In genomic region chr2:218274586-218274985, GRCh38 we compare ENCODE assay signal across 14 cellular contexts. TPM values are rescaled to one million over a fixed set of nuclear protein-coding genes. Genes with fewer than 3 reads are reported as not detected.
DNase-seq lines count a peak whose midpoint lies in the region; ATAC-seq and TF ChIP-seq lines count a peak whose summit lies in the region.
"Had no signal": no experiment of that assay in that cellular context is flagged by ENCODE, and none has a peak within 500 bp of the region (broad histone marks: within the 10 kb centered on the region; RNA-seq: fewer than 3 reads in every experiment).

No MANE protein-coding gene starts in this region.

- peaks cover 0 to 3% (median 0%) of the 10 kb centered on the region in 3 donors for H3K27me3 Mint-ChIP-seq in CD14-positive monocyte (ENCODE audit: low read depth in 3 of 3)
- no peaks in the 10 kb centered on the region for H3K27me3 Mint-ChIP-seq in neural crest cell (ENCODE audit: low read depth)
- no peaks in the 10 kb centered on the region for H3K27me3 Mint-ChIP-seq in T-helper 2 cell treated with Interferon-gamma antibody and Interleukin-4, amounts not matched to agents 5 μg/mL and 100 μg/mL, for 36 hours (ENCODE audit: low read depth)

- no peak overlapping the region for H3K27ac ChIP-seq in WERI-Rb-1
- H3K27ac ChIP-seq: GM23248 had no signal

- H3K4me1 Mint-ChIP-seq in CD14-positive monocyte (peaks cover 44% of the 10 kb centered on the region), neural crest cell (peaks cover 26% of the 10 kb centered on the region)
- peaks cover 17% of the 10 kb centered on the region for H3K4me1 Mint-ChIP-seq in T-helper 2 cell treated with Interferon-gamma antibody and Interleukin-4, amounts not matched to agents 5 μg/mL and 100 μg/mL, for 36 hours (ENCODE audit: low read depth)

- H3K9me3 ChIP-seq in adipocyte (ENCODE audit: control insufficient read depth, low read length) (no peaks in the 10 kb centered on the region), WERI-Rb-1 (ENCODE audit: severe bottlenecking) (no peaks in the 10 kb centered on the region)

- H3K4me3 Mint-ChIP-seq in CD14-positive monocyte, result no peak overlapping the region
- no peak overlapping the region for H3K4me3 Mint-ChIP-seq in neural crest cell
- no peak overlapping the region for H3K4me3 Mint-ChIP-seq in T-helper 2 cell treated with Interferon-gamma antibody and Interleukin-4, amounts not matched to agents 5 μg/mL and 100 μg/mL, for 36 hours
- H3K4me3 Mint-ChIP-seq: brain had no signal

- H3K4me3 ChIP-seq in adipocyte (ENCODE audit: low read length) (no peak overlapping the region), WERI-Rb-1 (ENCODE audit: low read depth, low read length) (no peak overlapping the region)
- H3K4me3 ChIP-seq: GM23248 had no signal

- no peak for ATAC-seq in HG03378 (IDR thresholded peaks at IDR 0.05; ENCODE audit: unreplicated experiment)

- H3K36me3 Mint-ChIP-seq in CD14-positive monocyte (peaks cover 58 to 66% of the 10 kb centered on the region in 2 donors), neural crest cell (ENCODE audit: low read depth) (no peaks in the 10 kb centered on the region)
- peaks cover 40% of the 10 kb centered on the region for H3K36me3 Mint-ChIP-seq in T-helper 2 cell treated with Interferon-gamma antibody and Interleukin-4, amounts not matched to agents 5 μg/mL and 100 μg/mL, for 36 hours (ENCODE audit: low read depth)

- intact Hi-C loops in CD14-positive monocyte (cut with micrococcal nuclease), result loop anchor here (5.0 to 10.0 kb wide), 4 partner anchors 123 to 290 kb away; partner anchors contain the start of genes CTDSP1 (in 2 of the 2), CNOT9 (in 1 of the 2) and USP37 (in 1 of the 2)

- H3K27ac Mint-ChIP-seq in CD14-positive monocyte (peak overlapping the region in 6 of 7 donors; percentile 18 to 79 (median 59)), neural crest cell (ENCODE audit: unreplicated experiment) (peak overlapping the region; percentile 57)
- no peak overlapping the region for H3K27ac Mint-ChIP-seq in T-helper 2 cell treated with Interferon-gamma antibody and Interleukin-4, amounts not matched to agents 5 μg/mL and 100 μg/mL, for 36 hours
- H3K27ac Mint-ChIP-seq: brain had no signal

- H3K9me3 Mint-ChIP-seq in CD14-positive monocyte, result no peaks in the 10 kb centered on the region
- H3K9me3 Mint-ChIP-seq in neural crest cell, result no peaks in the 10 kb centered on the region
- no peaks in the 10 kb centered on the region for H3K9me3 Mint-ChIP-seq in T-helper 2 cell treated with Interferon-gamma antibody and Interleukin-4, amounts not matched to agents 5 μg/mL and 100 μg/mL, for 36 hours
- H3K9me3 Mint-ChIP-seq: brain had no signal

- H3K27me3 ChIP-seq in adipocyte (replicated peaks; ENCODE audit: control insufficient read depth, insufficient read depth, low read length), result no peaks in the 10 kb centered on the region
- H3K27me3 ChIP-seq in WERI-Rb-1 (ENCODE audit: insufficient read depth, low read depth, severe bottlenecking), result no peaks in the 10 kb centered on the region

- no peak for TF ChIP-seq CTCF in CD14-positive monocyte (IDR thresholded peaks at IDR 0.05)
- no peak for TF ChIP-seq CTCF in neural crest cell (conservative IDR thresholded peaks at IDR 0.05)
- no peak for TF ChIP-seq CTCF in WERI-Rb-1 (IDR thresholded peaks at IDR 0.05; ENCODE audit: low read depth, low read length)

- H3K36me3 ChIP-seq in adipocyte (ENCODE audit: control insufficient read depth, insufficient read depth, low read length, severe bottlenecking) (peaks cover 61% of the 10 kb centered on the region), WERI-Rb-1 (peaks cover 20% of the 10 kb centered on the region)

- H3K9ac ChIP-seq in adipocyte (ENCODE audit: low read length), result peak overlapping the region; percentile 49
- H3K9ac ChIP-seq: GM23248 had no signal

- no peak for DNase-seq in CD14-positive monocyte (ENCODE audit: low spot score)
- no peak for DNase-seq in adipocyte (ENCODE audit: low read depth)
- no peak for DNase-seq in neural crest cell (ENCODE audit: low read depth, low spot score)
- no peak for DNase-seq in WERI-Rb-1
- no peak for DNase-seq in T-helper 2 cell treated with Interferon-gamma antibody and Interleukin-4, amounts not matched to agents 5 μg/mL and 100 μg/mL, for 36 hours (ENCODE audit: low spot score)
- DNase-seq: erythroblast; GM23248; NCI-H1930; nucleus accumbens; stimulated activated CD4-positive, alpha-beta T cell treated with anti-CD3 and anti-CD28 coated beads, Interleukin-1b, Interleukin-23, amount 100 ng/mL, for 48 hours; T-helper 2 cell; trophoblast cell had no signal

- H3K4me1 ChIP-seq in adipocyte (ENCODE audit: control insufficient read depth, insufficient read depth, low read length), result peaks cover 43% of the 10 kb centered on the region

RNA-seq across cellular contexts. Expression of gene PNKD, which starts 4.3 kb away (rescaled TPM):
- polyA plus RNA-seq in CD14-positive monocyte, result 10 to 100 TPM; 79.8 to 92.0 TPM
- total RNA-seq in neural crest cell, result 40.3 and 42.3 TPM in 2 replicates

RNA-seq across cellular contexts. Expression of gene AAMP, which starts 4.6 kb away (rescaled TPM):
- 10 to 100 TPM; 90.8 to 98.7 TPM for polyA plus RNA-seq in CD14-positive monocyte
- 76.6 and 77.6 TPM in 2 replicates for total RNA-seq in neural crest cell

RNA-seq across cellular contexts. Expression of gene GPBAR1, which starts 13.8 kb away (rescaled TPM):
- polyA plus RNA-seq in CD14-positive monocyte, result 100 to 1,000 TPM; 143 to 181 TPM
- total RNA-seq in neural crest cell, result 0.14 TPM in 1 of 2 replicates, not detected in the other
- total RNA-seq: GM23248 had no signal
- polyA plus RNA-seq: GM23248 had no signal

RNA-seq across cellular contexts. Expression of gene TMBIM1, which starts 17.7 kb away (rescaled TPM):
- polyA plus RNA-seq in CD14-positive monocyte, result 100 to 1,000 TPM; 129 to 139 TPM
- 8.0 and 8.5 TPM in 2 replicates for total RNA-seq in neural crest cell

RNA-seq across cellular contexts. Expression of gene ARPC2, which starts 57.6 kb away (rescaled TPM):
- 1,000 to 10,000 TPM; 1,162 to 1,227 TPM for polyA plus RNA-seq in CD14-positive monocyte
- total RNA-seq in neural crest cell, result 159 and 160 TPM in 2 replicates
